ENCODE assay signal across 11 cellular contexts in genomic region chr6:24990944-24991747, GRCh38. TPM values are rescaled to one million over a fixed set of nuclear protein-coding genes. Genes with fewer than 3 reads are reported as not detected.
DNase-seq lines count a peak whose midpoint lies in the region; ATAC-seq, FAIRE-seq and TF ChIP-seq lines count a peak whose summit lies in the region.
"Had no signal": no experiment of that assay in that cellular context is flagged by ENCODE, and none has a peak within 500 bp of the region (broad histone marks: within the 10 kb centered on the region; RNA-seq: fewer than 3 reads in every experiment).

No MANE protein-coding gene starts in this region.

- no peak overlapping the region for H3K4me3 ChIP-seq in OCI-LY7 (ENCODE audit: low read depth, low read length, poor library complexity, severe bottlenecking)
- H3K4me3 ChIP-seq in HepG2 (replicated peaks in 1 of 3; ENCODE audit: insufficient read depth in 1 of 3, low read depth in 2 of 3, low read length in 3 of 3): no peak overlapping the region
- no peak overlapping the region for H3K4me3 ChIP-seq in SJCRH30

- H3K4me1 ChIP-seq in OCI-LY7 (ENCODE audit: insufficient read depth, low read length, poor library complexity, severe bottlenecking) (peaks cover 11% of the 10 kb centered on the region), HepG2 (ENCODE audit: insufficient read depth, low read length) (no peaks in the 10 kb centered on the region), SJCRH30 (peaks cover 6% of the 10 kb centered on the region; the same call in 1 of the 2 replicates)

- CTCF ChIA-PET in OCI-LY7 (lab: Charles Lee; ENCODE audit: unreplicated experiment): interaction anchor here (0.7 to 2.5 kb wide), 13 partner anchors 27 to 136 kb away, joined by 3 to 32 read pairs (median 4); partner anchors contain the start of gene RIPOR2
- CTCF ChIA-PET in HepG2 (lab: Yijun Ruan, JAX; ENCODE audit: low intra/inter-chr PET ratio, low total read pairs): interaction anchor here (2.6 kb wide), 1 partner anchor 135 kb away, joined by 41 read pairs; no protein-coding TSS in a partner anchor

- TF ChIP-seq CTCF in C4-2B (conservative IDR thresholded peaks at IDR 0.05) (no peak), OCI-LY7 (conservative IDR thresholded peaks at IDR 0.05; ENCODE audit: low read length) (no peak), HepG2 (CRISPR knock-in tag; IDR thresholded peaks at IDR 0.05) (no peak)

- H3K9ac ChIP-seq in HepG2 (ENCODE audit: insufficient read depth, low read depth, low read length): no peak overlapping the region

- H2AFZ ChIP-seq in OCI-LY7 (ENCODE audit: low read length) (peak overlapping the region; percentile 52), HepG2 (ENCODE audit: low read length) (no peak overlapping the region)

- H3K9me3 ChIP-seq in OCI-LY7 (ENCODE audit: low read length) (peaks cover 25% of the 10 kb centered on the region), HepG2 (ENCODE audit: low read length) (peaks cover 6% of the 10 kb centered on the region; the same call in 1 of the 2 replicates), SJCRH30 (replicated peaks) (no peaks in the 10 kb centered on the region)

- no peaks in the 10 kb centered on the region for H4K20me1 ChIP-seq in OCI-LY7 (ENCODE audit: insufficient read depth, low read length)
- H4K20me1 ChIP-seq in HepG2 (ENCODE audit: insufficient read depth, low read length): no peaks in the 10 kb centered on the region

- WGBS in HepG2 (ENCODE audit: low lambda C conversion rate): 69% methylated on average over 4 of the region's 4 CpGs

- H3K79me2 ChIP-seq in OCI-LY7 (ENCODE audit: insufficient read depth, low read depth, low read length): no peaks in the 10 kb centered on the region
- no peaks in the 10 kb centered on the region for H3K79me2 ChIP-seq in HepG2 (ENCODE audit: insufficient read depth, low read length)

- no peaks in the 10 kb centered on the region for H3K9me2 ChIP-seq in OCI-LY7 (ENCODE audit: insufficient read depth, low read length)

- in situ Hi-C loops in HepG2 (cut with HindIII; ENCODE audit: extremely low pct_ligation_motif_present, low pct_unique_long_range_greater_than_20kb): loop anchor here (5.0 kb wide), 1 partner anchor 134 kb away; no protein-coding TSS in a partner anchor

- H3K27ac ChIP-seq in C4-2B (peak overlapping the region; percentile 15; the same call in 1 of the 2 replicates), OCI-LY7 (ENCODE audit: low read depth, low read length, poor library complexity, severe bottlenecking) (no peak overlapping the region), HepG2 (ENCODE audit: extremely low read length, insufficient read depth, low read length) (no peak overlapping the region), SJCRH30 (no peak overlapping the region)
- H3K27ac ChIP-seq: epithelial cell of prostate had no signal

- no peak for TF ChIP-seq EP300 in HepG2 (IDR thresholded peaks at IDR 0.05; ENCODE audit: low read depth in 2 of 2, low read length in 2 of 2)
- no peak for TF ChIP-seq EP300 in HepG2 (CRISPR knock-in tag; IDR thresholded peaks at IDR 0.05; ENCODE audit: borderline replicate concordance)

- H3K27me3 ChIP-seq in HepG2 (ENCODE audit: control insufficient read depth in 1 of 2, insufficient read depth in 2 of 2, low read length in 2 of 2) (no peaks in the 10 kb centered on the region), SJCRH30 (no peaks in the 10 kb centered on the region)

- ATAC-seq in GM18511 (IDR thresholded peaks at IDR 0.05; ENCODE audit: unreplicated experiment): peak; percentile 12
- peak; percentile 43; the same call in 2 of the 3 replicates for ATAC-seq in HepG2
- ATAC-seq in HG02938 (IDR thresholded peaks at IDR 0.05; ENCODE audit: unreplicated experiment): no peak

- H3K36me3 ChIP-seq in OCI-LY7 (ENCODE audit: insufficient read depth, low read length): peaks cover 12% of the 10 kb centered on the region; the same call in 1 of the 2 replicates
- H3K36me3 ChIP-seq in HepG2 (replicated peaks in 1 of 2; ENCODE audit: control insufficient read depth in 1 of 2, insufficient read depth in 2 of 2, low read length in 2 of 2): no peaks in the 10 kb centered on the region
- no peaks in the 10 kb centered on the region for H3K36me3 ChIP-seq in SJCRH30

- intact Hi-C loops in OCI-LY7 (cut with micrococcal nuclease; ENCODE audit: unreplicated experiment) (no loop called here), HepG2 (cut with micrococcal nuclease; ENCODE audit: unreplicated experiment) (no loop called here)

- H3K4me2 ChIP-seq in OCI-LY7 (ENCODE audit: low read length): peak overlapping the region; percentile 25
- no peak overlapping the region for H3K4me2 ChIP-seq in HepG2 (ENCODE audit: low read depth, low read length)

- TF ChIP-seq POLR2A in HepG2 (IDR thresholded peaks at IDR 0.05; ENCODE audit: insufficient read depth in 1 of 2, low read depth in 2 of 2, low read length in 2 of 2): no peak

- no peak for FAIRE-seq in HepG2 (lab: Jason Lieb, UNC)
- FAIRE-seq: TTC549 had no signal

- DNase-seq in OCI-LY7 (ENCODE audit: low spot score): no peak
- no peak for DNase-seq in HepG2 (ENCODE audit: low spot score)
- DNase-seq in NCI-H2227 (lab: John Stamatoyannopoulos, UW; ENCODE audit: unreplicated experiment): no peak
- DNase-seq in D341Med (ENCODE audit: low spot score): no peak
- DNase-seq in SJCRH30: no peak

- TF ChIP-seq RAD21 in HepG2 (CRISPR knock-in tag; IDR thresholded peaks at IDR 0.05): no peak

- POLR2A ChIA-PET in OCI-LY7 (lab: Charles Lee) (interaction anchor here (0.6 to 2.3 kb wide), 20 partner anchors 12 to 246 kb away, joined by 3 to 26 read pairs (median 4); no protein-coding TSS in a partner anchor), HepG2 (lab: Yijun Ruan, JAX) (interaction anchor here (1.1 kb wide), 1 partner anchor 135 kb away, joined by 3 read pairs; no protein-coding TSS in a partner anchor)

- BruUV-seq in OCI-LY7 (replicated peaks; lab: Mats Ljungman, UMichigan) (no TSS peak), HepG2 (replicated peaks; lab: Mats Ljungman, UMichigan) (no TSS peak)

TF ChIP-seq in HepG2, 621 proteins besides CTCF, POLR2A, EP300 and RAD21:
- no peak for TF ChIP-seq SALL1 (CRISPR knock-in tag; IDR thresholded peaks at IDR 0.05)
- no peak for TF ChIP-seq ZNF720 (CRISPR knock-in tag; IDR thresholded peaks at IDR 0.05)
- TF ChIP-seq ZNF563 (CRISPR knock-in tag; IDR thresholded peaks at IDR 0.05): no peak
- no peak for TF ChIP-seq ARHGAP35 (CRISPR knock-in tag; IDR thresholded peaks at IDR 0.05; ENCODE audit: borderline replicate concordance)
- TF ChIP-seq, protein P1, sequence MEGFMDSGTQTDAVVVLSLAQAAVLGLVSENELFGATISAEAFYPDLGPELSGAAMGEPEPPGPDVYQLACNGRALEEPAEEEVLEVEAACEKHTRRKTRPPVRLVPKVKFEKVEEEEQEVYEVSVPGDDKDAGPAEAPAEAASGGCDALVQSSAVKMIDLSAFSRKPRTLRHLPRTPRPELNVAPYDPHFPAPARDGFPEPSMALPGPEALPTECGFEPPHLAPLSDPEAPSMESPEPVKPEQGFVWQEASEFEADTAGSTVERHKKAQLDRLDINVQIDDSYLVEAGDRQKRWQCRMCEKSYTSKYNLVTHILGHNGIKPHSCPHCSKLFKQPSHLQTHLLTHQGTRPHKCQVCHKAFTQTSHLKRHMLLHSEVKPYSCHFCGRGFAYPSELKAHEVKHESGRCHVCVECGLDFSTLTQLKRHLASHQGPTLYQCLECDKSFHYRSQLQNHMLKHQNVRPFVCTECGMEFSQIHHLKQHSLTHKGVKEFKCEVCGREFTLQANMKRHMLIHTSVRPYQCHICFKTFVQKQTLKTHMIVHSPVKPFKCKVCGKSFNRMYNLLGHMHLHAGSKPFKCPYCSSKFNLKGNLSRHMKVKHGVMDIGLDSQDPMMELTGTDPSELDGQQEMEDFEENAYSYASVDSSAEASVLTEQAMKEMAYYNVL (CRISPR knock-in tag; IDR thresholded peaks at IDR 0.05; ENCODE audit: borderline replicate concordance): no peak

RNA-seq across cellular contexts. Expression of gene RIPOR2, which starts 55.4 kb away (rescaled TPM):
- total RNA-seq in OCI-LY7 (2014; rRNA removed; shearing (Covaris generic)): 18.0 and 18.7 TPM in 2 replicates
- 28.5 and 28.9 TPM in 2 replicates for total RNA-seq in OCI-LY7 (2022)
- total RNA-seq in HepG2 (2016; rRNA removed; fragmentation: Illumina TruSeq; extraction: Trizol): 0.02 and 0.06 TPM in 2 replicates
- total RNA-seq in HepG2 (2016; cell fraction: cytosol; rRNA removed; fragmentation: Illumina TruSeq; extraction: Trizol; ENCODE audit: low read depth): not detected in 2 replicates
- 0.03 and 0.09 TPM in 2 replicates for total RNA-seq in HepG2 (2016; cell fraction: insoluble cytoplasmic fraction; rRNA removed; fragmentation: Illumina TruSeq; extraction: Trizol)
- not detected in 2 replicates for total RNA-seq in HepG2 (2016; cell fraction: membrane; rRNA removed; fragmentation: Illumina TruSeq; extraction: Trizol)
- not detected in 2 replicates for total RNA-seq in HepG2 (2016; cell fraction: nucleus; rRNA removed; fragmentation: Illumina TruSeq; extraction: Trizol)
- 0.05 and 0.16 TPM in 2 replicates for polyA plus RNA-seq in HepG2 (2011; rRNA removed)
- 0.01 and 0.03 TPM in 2 replicates for polyA plus RNA-seq in HepG2 (2011; cell fraction: cytosol; rRNA removed)
- polyA plus RNA-seq in HepG2 (2011; cell fraction: nucleus; rRNA removed): not detected in 2 replicates
- polyA plus RNA-seq in HepG2 (2012): 0.05 TPM in 2 replicates
- polyA plus RNA-seq in HepG2 (2016; cell fraction: cytosol; fragmentation: Illumina TruSeq; extraction: Trizol; ENCODE audit: low read depth): 0.02 TPM in 1 of 2 replicates, not detected in the other
- 0.07 TPM in 1 of 2 replicates, not detected in the other for polyA plus RNA-seq in HepG2 (2016; cell fraction: insoluble cytoplasmic fraction; fragmentation: Illumina TruSeq; extraction: Trizol; ENCODE audit: low read depth)
- polyA plus RNA-seq in HepG2 (2016; cell fraction: membrane; fragmentation: Illumina TruSeq; extraction: Trizol; ENCODE audit: low read depth): 0.03 TPM in 1 of 2 replicates, not detected in the other
- 0.18 TPM in 1 of 2 replicates, not detected in the other for polyA plus RNA-seq in HepG2 (2016; cell fraction: nucleus; fragmentation: Illumina TruSeq; extraction: Trizol; ENCODE audit: insufficient read depth, low read depth)
- polyA minus RNA-seq in HepG2 (2011; rRNA and poly(A)+ RNA removed; ENCODE audit: low replicate concordance): 0.33 TPM in 1 of 2 replicates, not detected in the other
- polyA minus RNA-seq in HepG2 (2011; cell fraction: cytosol; rRNA and poly(A)+ RNA removed): not detected in 2 replicates
- not detected in 2 replicates for polyA minus RNA-seq in HepG2 (2011; cell fraction: nucleus; rRNA and poly(A)+ RNA removed)
- total RNA-seq in SJCRH30 (2014; rRNA removed; shearing (Covaris generic)): 3.0 and 3.9 TPM in 2 replicates
- total RNA-seq: pulmonary artery endothelial cell had no signal
